In the genomic region with DNA sequence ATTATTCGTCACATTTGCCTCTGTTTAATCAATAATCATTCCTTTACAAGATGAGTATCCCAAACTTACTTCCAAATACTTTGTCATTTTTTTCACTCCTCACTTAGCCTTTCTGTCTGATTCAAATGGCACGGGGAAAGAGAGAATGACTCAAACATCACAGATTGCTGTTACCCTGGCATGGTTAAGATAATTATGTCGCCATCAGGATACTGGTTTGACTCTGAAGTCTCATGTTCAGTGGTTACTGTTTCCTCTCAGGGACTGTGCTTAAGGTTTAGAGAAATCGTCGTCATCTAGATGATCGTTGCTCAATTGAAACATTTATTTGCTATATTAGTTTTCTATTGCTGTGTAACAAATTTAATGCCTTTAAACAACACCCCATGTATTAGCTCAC, we compare ENCODE assay signal across 13 cellular contexts. TPM values are rescaled to one million over a fixed set of nuclear protein-coding genes. Genes with fewer than 3 reads are reported as not detected.
DNase-seq lines count a peak whose midpoint lies in the region; ATAC-seq and TF ChIP-seq lines count a peak whose summit lies in the region.
"Had no signal": no experiment of that assay in that cellular context is flagged by ENCODE, and none has a peak within 500 bp of the region (broad histone marks: within the 10 kb centered on the region; RNA-seq: fewer than 3 reads in every experiment).

No MANE protein-coding gene starts in this region.

- DNase-seq in activated naive CD4-positive, alpha-beta T cell treated with anti-CD3 and anti-CD28 coated beads, Interleukin-2, amount 50 U/mL, for 72 hours (ENCODE audit: low spot score in 2 of 2) = no peak
- DNase-seq in activated naive CD4-positive, alpha-beta T cell treated with anti-CD3 and anti-CD28 coated beads, Interleukin-2, amount 10 ng/mL, durations not matched to agents 7 days and 5 days = no peak
- DNase-seq in epithelial cell of esophagus (ENCODE audit: low read depth) (peak; percentile 44), retina (no peak)
- DNase-seq in activated CD4-positive, alpha-beta memory T cell treated with anti-CD3 and anti-CD28 coated beads, Interleukin-2, amount 10 ng/mL, durations not matched to agents 7 days and 5 days = no peak
- DNase-seq: DMS 273 treated with DMSO at 0.1 percent for 48 hours, GDM1, NCI-H1092, NCI-H524 had no signal

- ATAC-seq in activated naive CD4-positive, alpha-beta T cell treated with anti-CD3 and anti-CD28 coated beads, Interleukin-2, amount 50 U/mL, for 72 hours = peak; percentile 56 to 89
- ATAC-seq in HG03175 (IDR thresholded peaks at IDR 0.05; ENCODE audit: unreplicated experiment) = peak; percentile 42
- ATAC-seq in HG02981 (IDR thresholded peaks at IDR 0.05; ENCODE audit: unreplicated experiment) = no peak

- H3K27ac Mint-ChIP-seq in activated naive CD4-positive, alpha-beta T cell treated with anti-CD3 and anti-CD28 coated beads, Interleukin-2, amount 50 U/mL, for 72 hours = no peak overlapping the region
- no peak overlapping the region for H3K27ac Mint-ChIP-seq in activated naive CD4-positive, alpha-beta T cell treated with anti-CD3 and anti-CD28 coated beads, Interleukin-2, amount 10 ng/mL, durations not matched to agents 7 days and 5 days
- no peak overlapping the region for H3K27ac Mint-ChIP-seq in activated CD4-positive, alpha-beta memory T cell treated with anti-CD3 and anti-CD28 coated beads, Interleukin-2, amount 10 ng/mL, durations not matched to agents 7 days and 5 days

- POLR2A ChIA-PET in activated CD4-positive, alpha-beta memory T cell treated with anti-CD3 and anti-CD28 coated beads, Interleukin-2, amount 10 ng/mL, durations not matched to agents 7 days and 5 days (lab: Charles Lee) = no interaction called here

- no peak overlapping the region for H3K4me3 Mint-ChIP-seq in activated naive CD4-positive, alpha-beta T cell treated with anti-CD3 and anti-CD28 coated beads, Interleukin-2, amount 10 ng/mL, durations not matched to agents 7 days and 5 days
- H3K4me3 Mint-ChIP-seq in activated CD4-positive, alpha-beta memory T cell treated with anti-CD3 and anti-CD28 coated beads, Interleukin-2, amount 10 ng/mL, durations not matched to agents 7 days and 5 days = no peak overlapping the region

- CTCF ChIA-PET in activated naive CD4-positive, alpha-beta T cell treated with anti-CD3 and anti-CD28 coated beads, Interleukin-2, amount 10 ng/mL, durations not matched to agents 7 days and 5 days (lab: Charles Lee) = interaction anchor here (3.5 kb wide), 1 partner anchor 104 kb away, joined by 21 read pairs; no protein-coding TSS in a partner anchor
- CTCF ChIA-PET in activated CD4-positive, alpha-beta memory T cell treated with anti-CD3 and anti-CD28 coated beads, Interleukin-2, amount 10 ng/mL, durations not matched to agents 7 days and 5 days (lab: Charles Lee) = no interaction called here

- H3K36me3 Mint-ChIP-seq in activated naive CD4-positive, alpha-beta T cell treated with anti-CD3 and anti-CD28 coated beads, Interleukin-2, amount 50 U/mL, for 72 hours = no peaks in the 10 kb centered on the region
- H3K36me3 Mint-ChIP-seq in activated naive CD4-positive, alpha-beta T cell treated with anti-CD3 and anti-CD28 coated beads, Interleukin-2, amount 10 ng/mL, durations not matched to agents 7 days and 5 days = no peaks in the 10 kb centered on the region
- H3K36me3 Mint-ChIP-seq in activated CD4-positive, alpha-beta memory T cell treated with anti-CD3 and anti-CD28 coated beads, Interleukin-2, amount 10 ng/mL, durations not matched to agents 7 days and 5 days (ENCODE audit: low read depth) = no peaks in the 10 kb centered on the region

- H3K27me3 Mint-ChIP-seq in activated naive CD4-positive, alpha-beta T cell treated with anti-CD3 and anti-CD28 coated beads, Interleukin-2, amount 10 ng/mL, durations not matched to agents 7 days and 5 days = peaks cover 10% of the 10 kb centered on the region
- peaks cover 5% of the 10 kb centered on the region for H3K27me3 Mint-ChIP-seq in activated CD4-positive, alpha-beta memory T cell treated with anti-CD3 and anti-CD28 coated beads, Interleukin-2, amount 10 ng/mL, durations not matched to agents 7 days and 5 days

- TF ChIP-seq CTCF in epithelial cell of esophagus (IDR thresholded peaks at IDR 0.05; ENCODE audit: insufficient read depth, low read depth, low read length, missing control alignments) = no peak

- H3K4me1 Mint-ChIP-seq in activated naive CD4-positive, alpha-beta T cell treated with anti-CD3 and anti-CD28 coated beads, Interleukin-2, amount 10 ng/mL, durations not matched to agents 7 days and 5 days = no peaks in the 10 kb centered on the region
- H3K4me1 Mint-ChIP-seq in activated CD4-positive, alpha-beta memory T cell treated with anti-CD3 and anti-CD28 coated beads, Interleukin-2, amount 10 ng/mL, durations not matched to agents 7 days and 5 days = peaks cover 7% of the 10 kb centered on the region

- H3K4me3 ChIP-seq in epithelial cell of esophagus (ENCODE audit: low read length) = no peak overlapping the region
- H3K4me3 ChIP-seq: HAP-1, SJSA1 had no signal

- no peaks in the 10 kb centered on the region for H3K9me3 Mint-ChIP-seq in activated naive CD4-positive, alpha-beta T cell treated with anti-CD3 and anti-CD28 coated beads, Interleukin-2, amount 50 U/mL, for 72 hours
- no peaks in the 10 kb centered on the region for H3K9me3 Mint-ChIP-seq in activated naive CD4-positive, alpha-beta T cell treated with anti-CD3 and anti-CD28 coated beads, Interleukin-2, amount 10 ng/mL, durations not matched to agents 7 days and 5 days
- no peaks in the 10 kb centered on the region for H3K9me3 Mint-ChIP-seq in activated CD4-positive, alpha-beta memory T cell treated with anti-CD3 and anti-CD28 coated beads, Interleukin-2, amount 10 ng/mL, durations not matched to agents 7 days and 5 days

RNA-seq across cellular contexts. Expression of gene RAD23B, which starts 45.2 kb away (rescaled TPM):
- 100 to 1,000 TPM in 1 of 2 donors, 10 to 100 TPM in 1; 87.3 to 115 TPM for total RNA-seq in activated naive CD4-positive, alpha-beta T cell treated with anti-CD3 and anti-CD28 coated beads, Interleukin-2, amount 50 U/mL, for 72 hours
- 10 to 100 TPM; 89.4 to 91.0 TPM for total RNA-seq in activated CD4-positive, alpha-beta memory T cell treated with anti-CD3 and anti-CD28 coated beads, Interleukin-2, amount 10 ng/mL, durations not matched to agents 7 days and 5 days
